8 cellular contexts compared by ENCODE assay signal in genomic region chr12:124767075-124767821, GRCh38.
A peak's percentile ranks its signal among the peaks of the same experiment; 100 is the strongest.
DNase-seq lines count a peak whose midpoint lies in the region; ATAC-seq and TF ChIP-seq lines count a peak whose summit lies in the region.

No MANE protein-coding gene starts in this region.

- peak; percentile 66 for ATAC-seq in GM19438 (IDR thresholded peaks at IDR 0.05; ENCODE audit: low read depth, unreplicated experiment)
- peak; percentile 70 to 74 for ATAC-seq in activated T-cell treated with anti-CD3 and anti-CD28 coated beads, Interleukin-2, amount 50 U/mL, for 4 hours

- DNase-seq in COLO668 (lab: John Stamatoyannopoulos, UW; ENCODE audit: unreplicated experiment), result peak; percentile 72
- DNase-seq in HK-2 (ENCODE audit: unreplicated experiment), result peak; percentile 91
- peak; percentile 89 for DNase-seq in OCI-M1 (lab: John Stamatoyannopoulos, UW)
- peak; percentile 86 for DNase-seq in activated T-cell treated with anti-CD3 and anti-CD28 coated beads, Interleukin-2, amount 50 U/mL, for 4 hours
- peak; percentile 65 for DNase-seq in fibroblast of peridontal ligament (ENCODE audit: extremely low read depth)
- peak; percentile 86 for DNase-seq in superior temporal gyrus (ENCODE audit: extremely low spot score)

- no peaks in the 10 kb centered on the region for H3K36me3 ChIP-seq in neutrophil

- no peak overlapping the region for H3K4me3 ChIP-seq in neutrophil (ENCODE audit: low read depth in 1 of 2, low read length in 1 of 2)

- H3K4me1 Mint-ChIP-seq in activated T-cell treated with anti-CD3 and anti-CD28 coated beads, Interleukin-2, amount 50 U/mL, for 4 hours (ENCODE audit: low read depth), result peaks cover 20% of the 10 kb centered on the region

- peaks cover 6% of the 10 kb centered on the region for H3K27me3 Mint-ChIP-seq in activated T-cell treated with anti-CD3 and anti-CD28 coated beads, Interleukin-2, amount 50 U/mL, for 4 hours (ENCODE audit: low read depth)

- H3K9me3 Mint-ChIP-seq in activated T-cell treated with anti-CD3 and anti-CD28 coated beads, Interleukin-2, amount 50 U/mL, for 4 hours, result peaks cover 13% of the 10 kb centered on the region

- peaks cover 24% of the 10 kb centered on the region for H3K27me3 ChIP-seq in neutrophil

- H3K4me3 Mint-ChIP-seq in activated T-cell treated with anti-CD3 and anti-CD28 coated beads, Interleukin-2, amount 50 U/mL, for 4 hours, result peak overlapping the region; percentile 32

- H3K4me1 ChIP-seq in neutrophil (ENCODE audit: control insufficient read depth in 1 of 2, insufficient read depth in 1 of 2, low read depth in 1 of 2, low read length in 1 of 2), result peaks cover 6 to 17% of the 10 kb centered on the region in 2 experiments

- no peak overlapping the region for H3K27ac ChIP-seq in neutrophil

- H3K36me3 Mint-ChIP-seq in activated T-cell treated with anti-CD3 and anti-CD28 coated beads, Interleukin-2, amount 50 U/mL, for 4 hours (ENCODE audit: insufficient read depth), result peaks cover 4% of the 10 kb centered on the region

- TF ChIP-seq CTCF in neutrophil (IDR thresholded peaks at IDR 0.05), result peak; percentile 98

- H3K9me3 ChIP-seq in neutrophil, result peaks cover 7% of the 10 kb centered on the region
